ENCODE assay signal across 10 cellular contexts in the genomic region with DNA sequence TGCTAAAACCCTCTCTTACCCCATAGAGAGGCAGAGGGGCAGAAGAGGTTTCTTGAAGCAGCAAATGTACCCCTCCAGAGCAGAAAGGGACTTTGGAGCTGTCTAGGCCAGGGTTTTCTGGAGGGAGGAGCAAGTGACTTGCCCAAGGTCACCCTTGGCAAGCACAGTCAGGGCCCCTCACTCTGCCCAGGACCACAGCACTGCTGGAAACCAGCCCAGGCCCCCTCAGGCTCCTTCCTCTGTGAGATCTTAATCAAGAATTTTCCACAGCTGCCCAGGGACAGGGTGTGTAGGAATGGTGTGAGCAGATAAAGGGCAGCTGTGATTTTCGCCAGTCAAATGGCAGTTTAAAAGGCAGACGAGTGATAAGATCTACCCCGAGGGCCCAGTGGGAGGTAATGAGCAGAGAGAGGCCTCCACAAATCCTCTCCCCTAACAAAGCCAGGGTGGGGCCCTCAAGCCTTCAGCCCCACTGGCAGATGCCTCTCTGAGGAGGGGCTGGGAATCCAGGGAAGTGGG. TPM values are rescaled to one million over a fixed set of nuclear protein-coding genes. Genes with fewer than 3 reads are reported as not detected.
A peak's percentile ranks its signal among the peaks of the same experiment; 100 is the strongest.
DNase-seq lines count a peak whose midpoint lies in the region; ATAC-seq, FAIRE-seq and TF ChIP-seq lines count a peak whose summit lies in the region.
"Had no signal": no experiment of that assay in that cellular context is flagged by ENCODE, and none has a peak within 500 bp of the region (broad histone marks: within the 10 kb centered on the region; RNA-seq: fewer than 3 reads in every experiment).

No MANE protein-coding gene starts in this region.

- no peak for FAIRE-seq in HTR-8/SVneo (lab: Jason Lieb, UNC)
- FAIRE-seq: H1 had no signal

- H3K27me3 Mint-ChIP-seq in activated CD8-positive, alpha-beta T cell treated with anti-CD3 and anti-CD28 coated beads for 36 hours, result no peaks in the 10 kb centered on the region
- no peaks in the 10 kb centered on the region for H3K27me3 Mint-ChIP-seq in naive thymus-derived CD8-positive, alpha-beta T cell

- peaks cover 44% of the 10 kb centered on the region for H3K4me1 Mint-ChIP-seq in activated CD8-positive, alpha-beta T cell treated with anti-CD3 and anti-CD28 coated beads for 36 hours (ENCODE audit: low read depth)
- H3K4me1 Mint-ChIP-seq in naive thymus-derived CD8-positive, alpha-beta T cell, result peaks cover 26 to 61% (median 46%) of the 10 kb centered on the region in 4 donors

- H3K27ac Mint-ChIP-seq in activated CD8-positive, alpha-beta T cell treated with anti-CD3 and anti-CD28 coated beads for 36 hours, result peak overlapping the region; percentile 71
- H3K27ac Mint-ChIP-seq in naive thymus-derived CD8-positive, alpha-beta T cell, result peak overlapping the region in 9 of 10 donors; percentile 90 to 97 (median 94)

- no peaks in the 10 kb centered on the region for H3K36me3 Mint-ChIP-seq in activated CD8-positive, alpha-beta T cell treated with anti-CD3 and anti-CD28 coated beads for 36 hours (ENCODE audit: low read depth)
- no peaks in the 10 kb centered on the region for H3K36me3 Mint-ChIP-seq in naive thymus-derived CD8-positive, alpha-beta T cell

- no peak for TF ChIP-seq CTCF in activated CD8-positive, alpha-beta T cell treated with anti-CD3 and anti-CD28 coated beads for 36 hours (IDR thresholded peaks at IDR 0.05)

- CTCF ChIA-PET in activated CD8-positive, alpha-beta T cell treated with anti-CD3 and anti-CD28 coated beads for 36 hours (lab: Charles Lee), result interaction anchor here (0.7 to 2.0 kb wide), 4 partner anchors 8 to 90 kb away, joined by 3 to 5 read pairs (median 3); no protein-coding TSS in a partner anchor

- no peaks in the 10 kb centered on the region for H3K9me3 Mint-ChIP-seq in activated CD8-positive, alpha-beta T cell treated with anti-CD3 and anti-CD28 coated beads for 36 hours
- no peaks in the 10 kb centered on the region for H3K9me3 Mint-ChIP-seq in naive thymus-derived CD8-positive, alpha-beta T cell

- POLR2A ChIA-PET in activated CD8-positive, alpha-beta T cell treated with anti-CD3 and anti-CD28 coated beads for 36 hours (lab: Charles Lee), result interaction anchor here (1.2 kb wide), 1 partner anchor 71 kb away, joined by 9 read pairs; the partner anchor contains the start of gene HERPUD1
- POLR2A ChIA-PET in naive thymus-derived CD8-positive, alpha-beta T cell (lab: Charles Lee), result interaction anchor here (1.0 to 4.2 kb wide), 5 partner anchors 8 to 179 kb away, joined by 3 to 20 read pairs (median 4); partner anchors contain the start of genes HERPUD1 and MT1X

- H3K4me3 Mint-ChIP-seq in activated CD8-positive, alpha-beta T cell treated with anti-CD3 and anti-CD28 coated beads for 36 hours, result no peak overlapping the region
- peak overlapping the region in 7 of 10 donors; percentile 37 to 87 (median 72) for H3K4me3 Mint-ChIP-seq in naive thymus-derived CD8-positive, alpha-beta T cell

- ATAC-seq in activated CD8-positive, alpha-beta T cell treated with anti-CD3 and anti-CD28 coated beads for 36 hours, result peak; percentile 12
- no peak for ATAC-seq in naive thymus-derived CD8-positive, alpha-beta T cell
- no peak for ATAC-seq in left lobe of liver

- peak; percentile 19 for DNase-seq in DMS 273 treated with DMSO at 0.1 percent for 48 hours (lab: John Stamatoyannopoulos, UW)
- DNase-seq in HTR-8/SVneo (ENCODE audit: insufficient read length, low spot score), result peak; percentile 69
- DNase-seq in activated CD8-positive, alpha-beta T cell treated with anti-CD3 and anti-CD28 coated beads for 36 hours, result no peak
- DNase-seq in naive thymus-derived CD8-positive, alpha-beta T cell, result no peak
- DNase-seq in left lobe of liver (ENCODE audit: low spot score), result no peak
- no peak for DNase-seq in GM19240 (ENCODE audit: insufficient read length, low spot score)
- DNase-seq in glomerular visceral epithelial cell (ENCODE audit: extremely low spot score), result no peak
- DNase-seq in NCI-H128 (lab: John Stamatoyannopoulos, UW; ENCODE audit: unreplicated experiment), result no peak
- DNase-seq: esophagus squamous epithelium had no signal

- intact Hi-C loops in activated CD8-positive, alpha-beta T cell treated with anti-CD3 and anti-CD28 coated beads for 36 hours (cut with micrococcal nuclease), result no loop called here

RNA-seq across cellular contexts. Expression of gene SLC12A3, which starts 3.9 kb away (rescaled TPM):
- not detected for total RNA-seq in activated CD8-positive, alpha-beta T cell treated with anti-CD3 and anti-CD28 coated beads for 36 hours
- total RNA-seq in naive thymus-derived CD8-positive, alpha-beta T cell, result not detected
- not detected for polyA plus RNA-seq in naive thymus-derived CD8-positive, alpha-beta T cell
- not detected for total RNA-seq in left lobe of liver
- total RNA-seq: esophagus squamous epithelium, H1 had no signal
- polyA plus RNA-seq: H1 had no signal

Comparison
In these comparisons a context has a peak if more than half of its experiments do, and no peak if none do; other contexts are left out.
1. DNase-seq: peak in DMS 273 treated with DMSO at 0.1 percent for 48 hours (single experiment) and HTR-8/SVneo (single experiment); none in activated CD8-positive, alpha-beta T cell treated with anti-CD3 and anti-CD28 coated beads for 36 hours (single experiment), naive thymus-derived CD8-positive, alpha-beta T cell (0 of 10), left lobe of liver (single experiment), GM19240 (single experiment), glomerular visceral epithelial cell (single experiment) and NCI-H128 (single experiment).